15 cellular contexts compared by ENCODE assay signal in genomic region chr3:64216706-64217105, GRCh38. TPM values are rescaled to one million over a fixed set of nuclear protein-coding genes. Genes with fewer than 3 reads are reported as not detected.
DNase-seq lines count a peak whose midpoint lies in the region; ATAC-seq and TF ChIP-seq lines count a peak whose summit lies in the region.
"Had no signal": no experiment of that assay in that cellular context is flagged by ENCODE, and none has a peak within 500 bp of the region (broad histone marks: within the 10 kb centered on the region; RNA-seq: fewer than 3 reads in every experiment).

No MANE protein-coding gene starts in this region.

- H3K4me2 ChIP-seq in hepatocyte = no peak overlapping the region

- no peak for ATAC-seq in HG03354 (IDR thresholded peaks at IDR 0.05; ENCODE audit: poor library complexity, severe bottlenecking, unreplicated experiment)
- no peak for ATAC-seq in activated T-cell treated with anti-CD3 and anti-CD28 coated beads, Interleukin-2, amount 50 U/mL, for 4 hours

- WGBS in hepatocyte (ENCODE audit: low lambda C conversion rate, missing lambda C conversion rate) = 43% methylated on average over 6 of the region's 6 CpGs

- TF ChIP-seq CTCF in astrocyte of the spinal cord (IDR thresholded peaks at IDR 0.05; ENCODE audit: low read depth, low read length) (no peak), hepatocyte (IDR thresholded peaks at IDR 0.05; ENCODE audit: poor library complexity) (no peak)

- peaks cover 68% of the 10 kb centered on the region for H3K79me2 ChIP-seq in hepatocyte

- H3K27me3 Mint-ChIP-seq in activated T-cell treated with anti-CD3 and anti-CD28 coated beads, Interleukin-2, amount 50 U/mL, for 4 hours (ENCODE audit: low read depth) = no peaks in the 10 kb centered on the region

- H3K4me3 ChIP-seq in astrocyte of the spinal cord (ENCODE audit: low read depth, low read length) (no peak overlapping the region), hepatocyte (no peak overlapping the region), skin epidermis (no peak overlapping the region)
- H3K4me3 ChIP-seq: HAP-1, pancreas, SJCRH30 had no signal

- H3K4me1 Mint-ChIP-seq in activated T-cell treated with anti-CD3 and anti-CD28 coated beads, Interleukin-2, amount 50 U/mL, for 4 hours (ENCODE audit: low read depth) = no peaks in the 10 kb centered on the region

- H4K20me1 ChIP-seq in hepatocyte (ENCODE audit: insufficient read depth, poor library complexity, severe bottlenecking) = no peaks in the 10 kb centered on the region

- H3K27ac ChIP-seq in hepatocyte = peak overlapping the region; percentile 3
- H3K27ac ChIP-seq in skin epidermis = peak overlapping the region in 16 of 21 experiments; percentile 0 to 69 (median 23)
- H3K27ac ChIP-seq: HL-60, pancreas, SJCRH30 had no signal

- H3K27me3 ChIP-seq in hepatocyte = no peaks in the 10 kb centered on the region
- H3K27me3 ChIP-seq: pancreas, SJCRH30 had no signal

- H3K9me2 ChIP-seq in hepatocyte (replicated peaks; ENCODE audit: insufficient read depth) = no peaks in the 10 kb centered on the region

- DNase-seq in HPDE6-E6E7 (ENCODE audit: extremely low spot score) (peak; percentile 21), astrocyte of the spinal cord (ENCODE audit: low read depth, low spot score) (peak; percentile 54), hepatocyte (ENCODE audit: low spot score) (peak; percentile 23), SKM-1 (lab: John Stamatoyannopoulos, UW; ENCODE audit: unreplicated experiment) (no peak), cerebellar nuclear complex (lab: John Stamatoyannopoulos, UW) (no peak)
- DNase-seq in activated T-cell treated with anti-CD3 and anti-CD28 coated beads, Interleukin-2, amount 50 U/mL, for 4 hours = no peak
- DNase-seq: activated CD8-positive, alpha-beta memory T cell treated with anti-CD3 and anti-CD28 coated beads for 24 hours; hippocampal formation; NCI-H146; pancreas; SJCRH30 had no signal

- no peak overlapping the region for H3K4me3 Mint-ChIP-seq in activated T-cell treated with anti-CD3 and anti-CD28 coated beads, Interleukin-2, amount 50 U/mL, for 4 hours

- no peaks in the 10 kb centered on the region for H3K36me3 Mint-ChIP-seq in activated T-cell treated with anti-CD3 and anti-CD28 coated beads, Interleukin-2, amount 50 U/mL, for 4 hours (ENCODE audit: insufficient read depth)

- peaks cover 37% of the 10 kb centered on the region for H3K4me1 ChIP-seq in hepatocyte (ENCODE audit: insufficient read depth)
- H3K4me1 ChIP-seq: SJCRH30 had no signal

- H3K9me3 Mint-ChIP-seq in activated T-cell treated with anti-CD3 and anti-CD28 coated beads, Interleukin-2, amount 50 U/mL, for 4 hours = no peaks in the 10 kb centered on the region

- H3K9me3 ChIP-seq in hepatocyte (ENCODE audit: low read depth) = no peaks in the 10 kb centered on the region
- H3K9me3 ChIP-seq: HAP-1, SJCRH30 had no signal

- H3K36me3 ChIP-seq in hepatocyte (replicated peaks; ENCODE audit: insufficient read depth, low read depth) = no peaks in the 10 kb centered on the region
- H3K36me3 ChIP-seq: HAP-1, pancreas, SJCRH30 had no signal

- in situ Hi-C loops in astrocyte of the spinal cord (cut with HindIII; ENCODE audit: low sequenced_read_pairs) = no loop called here

- H2AFZ ChIP-seq in hepatocyte = no peak overlapping the region

RNA-seq across cellular contexts. Expression of gene PRICKLE2, which starts 8.6 kb away (rescaled TPM):
- 21.1 and 30.3 TPM in 2 replicates for total RNA-seq in hepatocyte
- 8.5 TPM in 2 replicates for polyA plus RNA-seq in hepatocyte
- total RNA-seq in activated T-cell treated with anti-CD3 and anti-CD28 coated beads, Interleukin-2, amount 50 U/mL, for 4 hours = not detected

Comparison
In these comparisons a context has a peak if more than half of its experiments do, and no peak if none do; other contexts are left out.
1. DNase-seq: peak in HPDE6-E6E7 (single experiment), astrocyte of the spinal cord (single experiment) and hepatocyte (single experiment); none in SKM-1 (single experiment), activated T-cell treated with anti-CD3 and anti-CD28 coated beads, Interleukin-2, amount 50 U/mL, for 4 hours (single experiment) and cerebellar nuclear complex (0 of 2).
2. RNA of gene PRICKLE2, which starts 8.6 kb away (total RNA-seq): 21.1 to 30.3 TPM in hepatocyte; not detected in activated T-cell treated with anti-CD3 and anti-CD28 coated beads, Interleukin-2, amount 50 U/mL, for 4 hours; every median in the first group is over 10 times any median in the second.